Comparison of ENCODE assay signal across 23 cellular contexts in genomic region chr1:101158424-101158823, GRCh38.
A peak's percentile ranks its signal among the peaks of the same experiment; 100 is the strongest.
DNase-seq lines count a peak whose midpoint lies in the region; ATAC-seq, FAIRE-seq and TF ChIP-seq lines count a peak whose summit lies in the region.
"Had no signal": no experiment of that assay in that cellular context is flagged by ENCODE, and none has a peak within 500 bp of the region (broad histone marks: within the 10 kb centered on the region; RNA-seq: fewer than 3 reads in every experiment).

No MANE protein-coding gene starts in this region.

- no peaks in the 10 kb centered on the region for H3K36me3 ChIP-seq in IMR-90 (ENCODE audit: control insufficient read depth, insufficient read depth, low read length)
- H3K36me3 ChIP-seq: HAP-1 had no signal

- no peak for TF ChIP-seq RAD21 in IMR-90 (IDR thresholded peaks at IDR 0.05; ENCODE audit: low read length)

- intact Hi-C loops in IMR-90 (cut with micrococcal nuclease): no loop called here

- in situ Hi-C loops in IMR-90 (cut with MboI; ENCODE audit: low sequenced_read_pairs): no loop called here

- no peak for TF ChIP-seq POLR2A in IMR-90 (IDR thresholded peaks at IDR 0.05; ENCODE audit: low read depth, low read length)

- no peak overlapping the region for H2BK120ac ChIP-seq in IMR-90 (ENCODE audit: low read depth, low read length)

- no peak overlapping the region for H3K4me2 ChIP-seq in IMR-90 (ENCODE audit: low read depth, low read length)
- H3K4me2 ChIP-seq: GM23338 had no signal

- no peaks in the 10 kb centered on the region for H3K27me3 ChIP-seq in IMR-90 (ENCODE audit: control insufficient read depth, insufficient read depth, low read length)

- H3K4ac ChIP-seq in IMR-90 (ENCODE audit: low read depth, low read length): no peak overlapping the region

- no peak overlapping the region for H3K4me3 Mint-ChIP-seq in natural killer cell treated with Interleukin-12 subunit alpha and Interleukin-12 subunit beta and Interleukin-15 and Interleukin-18, amount 100 ng/mL, for 72 hours
- H3K4me3 Mint-ChIP-seq: CD8-positive, alpha-beta T cell; GM23338 had no signal

- H4K8ac ChIP-seq in IMR-90 (ENCODE audit: low read depth in 2 of 2, low read length in 2 of 2): no peak overlapping the region

- no peak overlapping the region for H3K23ac ChIP-seq in IMR-90 (ENCODE audit: low read depth, low read length)

- 0 out of 2 replicates have a peak overlapping the region, but pooled peaks have one; percentile 25 for H3K14ac ChIP-seq in IMR-90 (replicated peaks; ENCODE audit: low read depth, low read length)

- no peak overlapping the region for H3K4me3 ChIP-seq in IMR-90 (ENCODE audit: insufficient read depth, low read depth, low read length)
- H3K4me3 ChIP-seq: GM23338, HAP-1 had no signal

- no peaks in the 10 kb centered on the region for H3K79me1 ChIP-seq in IMR-90 (ENCODE audit: low read depth in 1 of 2, low read length in 2 of 2)

- H3K9me1 ChIP-seq in IMR-90 (ENCODE audit: insufficient read depth, low read length): no peaks in the 10 kb centered on the region

- no peaks in the 10 kb centered on the region for H3K4me1 Mint-ChIP-seq in natural killer cell treated with Interleukin-12 subunit alpha and Interleukin-12 subunit beta and Interleukin-15 and Interleukin-18, amount 100 ng/mL, for 72 hours (ENCODE audit: low read depth in 2 of 2)
- H3K4me1 Mint-ChIP-seq: GM23338 had no signal

- BruUV-seq in IMR-90 (replicated peaks; lab: Mats Ljungman, UMichigan): no TSS peak

- DNase-seq in GM19239 (ENCODE audit: insufficient read length, low spot score) (no peak), IMR-90 (no peak), NCI-H1092 treated with DMSO at 0.1 percent for 48 hours (lab: John Stamatoyannopoulos, UW) (no peak), SHP77 treated with DMSO at 0.1 percent for 48 hours (lab: John Stamatoyannopoulos, UW) (no peak)
- DNase-seq in natural killer cell treated with Interleukin-12 subunit alpha and Interleukin-12 subunit beta and Interleukin-15 and Interleukin-18, amount 100 ng/mL, for 72 hours (ENCODE audit: low spot score): no peak
- DNase-seq: 8988T; AML-193; C1 segment of cervical spinal cord; CD8-positive, alpha-beta T cell; KG1; NCI-H1092; NCI-H146; NCI-H2029; NCI-H2227 treated with DMSO at 0.1 percent for 48 hours; NCI-H524 treated with DMSO at 0.1 percent for 48 hours; OCI-M1; T-helper 9 cell had no signal

- peak; percentile 53 for FAIRE-seq in GM19239 (lab: Jason Lieb, UNC)
- FAIRE-seq: GM12892 had no signal

- no peaks in the 10 kb centered on the region for H3K4me1 ChIP-seq in IMR-90 (ENCODE audit: control insufficient read depth, insufficient read depth, low read length)

- H3K9me3 Mint-ChIP-seq in natural killer cell treated with Interleukin-12 subunit alpha and Interleukin-12 subunit beta and Interleukin-15 and Interleukin-18, amount 100 ng/mL, for 72 hours: no peaks in the 10 kb centered on the region
- H3K9me3 Mint-ChIP-seq: CD8-positive, alpha-beta T cell; GM23338 had no signal

- H2AFZ ChIP-seq in IMR-90 (replicated peaks; ENCODE audit: low read length, poor library complexity): peak overlapping the region; percentile 39
- H2AFZ ChIP-seq: GM23338 had no signal

- no peaks in the 10 kb centered on the region for H3K9me3 ChIP-seq in IMR-90 (ENCODE audit: control insufficient read depth, insufficient read depth, low read length)
- H3K9me3 ChIP-seq: HAP-1 had no signal

- POLR2A ChIA-PET in IMR-90 (lab: Charles Lee; ENCODE audit: unreplicated experiment): no interaction called here

- H2AK9ac ChIP-seq in IMR-90 (replicated peaks; ENCODE audit: low read depth, low read length, poor library complexity): no peak overlapping the region

- H4K91ac ChIP-seq in IMR-90 (ENCODE audit: insufficient read depth, low read depth, low read length): no peak overlapping the region

- H2BK15ac ChIP-seq in IMR-90 (ENCODE audit: low read depth, low read length): no peak overlapping the region

- CTCF ChIA-PET in IMR-90 (lab: Yijun Ruan, JAX): no interaction called here

- H3K27me3 Mint-ChIP-seq in natural killer cell treated with Interleukin-12 subunit alpha and Interleukin-12 subunit beta and Interleukin-15 and Interleukin-18, amount 100 ng/mL, for 72 hours: no peaks in the 10 kb centered on the region

- peak; percentile 50 for ATAC-seq in GM18508 (IDR thresholded peaks at IDR 0.05; ENCODE audit: insufficient read depth, unreplicated experiment)
- ATAC-seq in HG02678 (IDR thresholded peaks at IDR 0.05; ENCODE audit: unreplicated experiment): peak; percentile 67
- ATAC-seq in IMR-90 (ENCODE audit: low read depth): no peak
- no peak for ATAC-seq in natural killer cell treated with Interleukin-12 subunit alpha and Interleukin-12 subunit beta and Interleukin-15 and Interleukin-18, amount 100 ng/mL, for 72 hours
- ATAC-seq: CD8-positive, alpha-beta T cell; GM23338; Right ventricle myocardium inferior had no signal

- H3K36me3 Mint-ChIP-seq in natural killer cell treated with Interleukin-12 subunit alpha and Interleukin-12 subunit beta and Interleukin-15 and Interleukin-18, amount 100 ng/mL, for 72 hours: no peaks in the 10 kb centered on the region
- H3K36me3 Mint-ChIP-seq: CD8-positive, alpha-beta T cell had no signal

- H3K27ac Mint-ChIP-seq in natural killer cell treated with Interleukin-12 subunit alpha and Interleukin-12 subunit beta and Interleukin-15 and Interleukin-18, amount 100 ng/mL, for 72 hours: no peak overlapping the region
- H3K27ac Mint-ChIP-seq: CD8-positive, alpha-beta T cell; GM23338 had no signal

- H3K56ac ChIP-seq in IMR-90 (ENCODE audit: extremely low read depth, insufficient read depth, low read length): no peak overlapping the region

- H3K18ac ChIP-seq in IMR-90 (ENCODE audit: low read depth, low read length): no peak overlapping the region

- TF ChIP-seq CTCF in IMR-90 (conservative IDR thresholded peaks at IDR 0.05; ENCODE audit: low read depth, low read length): no peak

- no peak overlapping the region for H2BK5ac ChIP-seq in IMR-90 (ENCODE audit: low read depth, low read length, poor library complexity, severe bottlenecking)

- H2BK20ac ChIP-seq in IMR-90 (ENCODE audit: low read depth, low read length): no peak overlapping the region

- H2AK5ac ChIP-seq in IMR-90 (ENCODE audit: low read depth, low read length): no peak overlapping the region

- dilution Hi-C loops in IMR-90 (cut with HindIII; ENCODE audit: low sequenced_read_pairs, unreplicated experiment): no loop called here

- H3K9ac ChIP-seq in IMR-90 (ENCODE audit: low read depth, low read length): no peak overlapping the region

- no CpG with 5 or more reads among the region's 2 CpGs for WGBS in IMR-90 (ENCODE audit: extremely low coverage in 2 of 2, insufficient read length in 1 of 2), 2 experiments

- H4K20me1 ChIP-seq in IMR-90 (ENCODE audit: insufficient read depth, low read length): no peaks in the 10 kb centered on the region

- no peak overlapping the region for H4K5ac ChIP-seq in IMR-90 (ENCODE audit: low read depth, low read length)

- H3K27ac ChIP-seq in IMR-90 (ENCODE audit: insufficient read depth, low read length): no peak overlapping the region

TF ChIP-seq in IMR-90, 13 proteins besides CTCF, POLR2A, EP300 and RAD21:
- no peak for TF ChIP-seq MAFK (IDR thresholded peaks at IDR 0.05; ENCODE audit: low read depth, low read length)
- no peak for TF ChIP-seq NFE2L2 (IDR thresholded peaks at IDR 0.05; ENCODE audit: low read depth, low read length)
- no peak for TF ChIP-seq CEBPB (IDR thresholded peaks at IDR 0.05; ENCODE audit: low read depth, low read length)
- no peak for TF ChIP-seq CHD1 (IDR thresholded peaks at IDR 0.05; ENCODE audit: low read depth, low read length)
- TF ChIP-seq BHLHE40 (IDR thresholded peaks at IDR 0.05; ENCODE audit: low read depth, low read length): no peak
- TF ChIP-seq RCOR1 (IDR thresholded peaks at IDR 0.05; ENCODE audit: insufficient replicate concordance, low read length): no peak
- no peak for TF ChIP-seq MAZ (IDR thresholded peaks at IDR 0.05; ENCODE audit: borderline replicate concordance, low read depth, low read length)

Comparison
In these comparisons a context has a peak if more than half of its experiments do, and no peak if none do; other contexts are left out.
1. ATAC-seq: peak in GM18508 (single experiment) and HG02678 (single experiment); none in IMR-90 (single experiment) and natural killer cell treated with Interleukin-12 subunit alpha and Interleukin-12 subunit beta and Interleukin-15 and Interleukin-18, amount 100 ng/mL, for 72 hours (0 of 2).